1 cellular context compared by ENCODE assay signal in the genomic region with DNA sequence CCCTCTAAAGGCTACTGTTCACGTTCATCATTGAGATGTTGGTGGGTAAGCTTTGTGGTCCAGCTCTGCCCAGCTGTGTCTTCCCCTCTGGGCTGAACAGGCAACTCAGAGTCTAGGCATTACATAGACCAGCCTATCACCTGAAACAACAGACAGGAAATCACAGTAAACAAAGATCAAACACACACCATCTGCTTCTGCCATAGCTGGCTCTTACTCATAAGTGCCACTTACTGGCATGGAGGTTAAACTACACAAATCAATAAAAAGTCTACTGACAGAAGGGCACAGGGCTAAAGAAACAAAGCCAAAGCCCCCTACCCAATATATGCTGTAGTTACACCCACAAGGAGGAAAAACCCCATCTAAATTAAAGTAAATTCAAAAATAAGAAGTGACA.
TF ChIP-seq lines count a peak whose summit lies in the region.

No MANE protein-coding gene starts in this region.

TF ChIP-seq in H1, 55 proteins besides CTCF, POLR2A, EP300 and RAD21:
- no peak for TF ChIP-seq SUZ12 (IDR thresholded peaks at IDR 0.05; ENCODE audit: low read length)
- no peak for TF ChIP-seq BACH1 (IDR thresholded peaks at IDR 0.05; ENCODE audit: low read length)
- no peak for TF ChIP-seq RFX5 (IDR thresholded peaks at IDR 0.05; ENCODE audit: borderline replicate concordance, low read depth, low read length)
- TF ChIP-seq, protein P1, sequence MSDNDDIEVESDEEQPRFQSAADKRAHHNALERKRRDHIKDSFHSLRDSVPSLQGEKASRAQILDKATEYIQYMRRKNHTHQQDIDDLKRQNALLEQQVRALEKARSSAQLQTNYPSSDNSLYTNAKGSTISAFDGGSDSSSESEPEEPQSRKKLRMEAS (IDR thresholded peaks at IDR 0.05): no peak
- TF ChIP-seq JUN (IDR thresholded peaks at IDR 0.05; ENCODE audit: low read depth, low read length): no peak
- TF ChIP-seq ASH2L (IDR thresholded peaks at IDR 0.05; ENCODE audit: low read length): no peak
- TF ChIP-seq CTBP2 (IDR thresholded peaks at IDR 0.05; ENCODE audit: borderline replicate concordance, insufficient read depth, insufficient read length, low read length): no peak
- no peak for TF ChIP-seq CBX5 (IDR thresholded peaks at IDR 0.05; ENCODE audit: low read depth, low read length)
- TF ChIP-seq POLR2AphosphoS5 (IDR thresholded peaks at IDR 0.05; ENCODE audit: low read depth, low read length): no peak
- no peak for TF ChIP-seq EZH2 (IDR thresholded peaks at IDR 0.05; ENCODE audit: low read depth, low read length, severe bottlenecking)
- TF ChIP-seq SIX5 (IDR thresholded peaks at IDR 0.05; ENCODE audit: low read depth, low read length): no peak
- no peak for TF ChIP-seq RNF2 (IDR thresholded peaks at IDR 0.05; ENCODE audit: borderline replicate concordance, low read depth, low read length, missing control alignments, poor library complexity, severe bottlenecking)
- TF ChIP-seq KDM1A (IDR thresholded peaks at IDR 0.05; ENCODE audit: borderline replicate concordance, low read length): no peak
- TF ChIP-seq, protein P2, sequence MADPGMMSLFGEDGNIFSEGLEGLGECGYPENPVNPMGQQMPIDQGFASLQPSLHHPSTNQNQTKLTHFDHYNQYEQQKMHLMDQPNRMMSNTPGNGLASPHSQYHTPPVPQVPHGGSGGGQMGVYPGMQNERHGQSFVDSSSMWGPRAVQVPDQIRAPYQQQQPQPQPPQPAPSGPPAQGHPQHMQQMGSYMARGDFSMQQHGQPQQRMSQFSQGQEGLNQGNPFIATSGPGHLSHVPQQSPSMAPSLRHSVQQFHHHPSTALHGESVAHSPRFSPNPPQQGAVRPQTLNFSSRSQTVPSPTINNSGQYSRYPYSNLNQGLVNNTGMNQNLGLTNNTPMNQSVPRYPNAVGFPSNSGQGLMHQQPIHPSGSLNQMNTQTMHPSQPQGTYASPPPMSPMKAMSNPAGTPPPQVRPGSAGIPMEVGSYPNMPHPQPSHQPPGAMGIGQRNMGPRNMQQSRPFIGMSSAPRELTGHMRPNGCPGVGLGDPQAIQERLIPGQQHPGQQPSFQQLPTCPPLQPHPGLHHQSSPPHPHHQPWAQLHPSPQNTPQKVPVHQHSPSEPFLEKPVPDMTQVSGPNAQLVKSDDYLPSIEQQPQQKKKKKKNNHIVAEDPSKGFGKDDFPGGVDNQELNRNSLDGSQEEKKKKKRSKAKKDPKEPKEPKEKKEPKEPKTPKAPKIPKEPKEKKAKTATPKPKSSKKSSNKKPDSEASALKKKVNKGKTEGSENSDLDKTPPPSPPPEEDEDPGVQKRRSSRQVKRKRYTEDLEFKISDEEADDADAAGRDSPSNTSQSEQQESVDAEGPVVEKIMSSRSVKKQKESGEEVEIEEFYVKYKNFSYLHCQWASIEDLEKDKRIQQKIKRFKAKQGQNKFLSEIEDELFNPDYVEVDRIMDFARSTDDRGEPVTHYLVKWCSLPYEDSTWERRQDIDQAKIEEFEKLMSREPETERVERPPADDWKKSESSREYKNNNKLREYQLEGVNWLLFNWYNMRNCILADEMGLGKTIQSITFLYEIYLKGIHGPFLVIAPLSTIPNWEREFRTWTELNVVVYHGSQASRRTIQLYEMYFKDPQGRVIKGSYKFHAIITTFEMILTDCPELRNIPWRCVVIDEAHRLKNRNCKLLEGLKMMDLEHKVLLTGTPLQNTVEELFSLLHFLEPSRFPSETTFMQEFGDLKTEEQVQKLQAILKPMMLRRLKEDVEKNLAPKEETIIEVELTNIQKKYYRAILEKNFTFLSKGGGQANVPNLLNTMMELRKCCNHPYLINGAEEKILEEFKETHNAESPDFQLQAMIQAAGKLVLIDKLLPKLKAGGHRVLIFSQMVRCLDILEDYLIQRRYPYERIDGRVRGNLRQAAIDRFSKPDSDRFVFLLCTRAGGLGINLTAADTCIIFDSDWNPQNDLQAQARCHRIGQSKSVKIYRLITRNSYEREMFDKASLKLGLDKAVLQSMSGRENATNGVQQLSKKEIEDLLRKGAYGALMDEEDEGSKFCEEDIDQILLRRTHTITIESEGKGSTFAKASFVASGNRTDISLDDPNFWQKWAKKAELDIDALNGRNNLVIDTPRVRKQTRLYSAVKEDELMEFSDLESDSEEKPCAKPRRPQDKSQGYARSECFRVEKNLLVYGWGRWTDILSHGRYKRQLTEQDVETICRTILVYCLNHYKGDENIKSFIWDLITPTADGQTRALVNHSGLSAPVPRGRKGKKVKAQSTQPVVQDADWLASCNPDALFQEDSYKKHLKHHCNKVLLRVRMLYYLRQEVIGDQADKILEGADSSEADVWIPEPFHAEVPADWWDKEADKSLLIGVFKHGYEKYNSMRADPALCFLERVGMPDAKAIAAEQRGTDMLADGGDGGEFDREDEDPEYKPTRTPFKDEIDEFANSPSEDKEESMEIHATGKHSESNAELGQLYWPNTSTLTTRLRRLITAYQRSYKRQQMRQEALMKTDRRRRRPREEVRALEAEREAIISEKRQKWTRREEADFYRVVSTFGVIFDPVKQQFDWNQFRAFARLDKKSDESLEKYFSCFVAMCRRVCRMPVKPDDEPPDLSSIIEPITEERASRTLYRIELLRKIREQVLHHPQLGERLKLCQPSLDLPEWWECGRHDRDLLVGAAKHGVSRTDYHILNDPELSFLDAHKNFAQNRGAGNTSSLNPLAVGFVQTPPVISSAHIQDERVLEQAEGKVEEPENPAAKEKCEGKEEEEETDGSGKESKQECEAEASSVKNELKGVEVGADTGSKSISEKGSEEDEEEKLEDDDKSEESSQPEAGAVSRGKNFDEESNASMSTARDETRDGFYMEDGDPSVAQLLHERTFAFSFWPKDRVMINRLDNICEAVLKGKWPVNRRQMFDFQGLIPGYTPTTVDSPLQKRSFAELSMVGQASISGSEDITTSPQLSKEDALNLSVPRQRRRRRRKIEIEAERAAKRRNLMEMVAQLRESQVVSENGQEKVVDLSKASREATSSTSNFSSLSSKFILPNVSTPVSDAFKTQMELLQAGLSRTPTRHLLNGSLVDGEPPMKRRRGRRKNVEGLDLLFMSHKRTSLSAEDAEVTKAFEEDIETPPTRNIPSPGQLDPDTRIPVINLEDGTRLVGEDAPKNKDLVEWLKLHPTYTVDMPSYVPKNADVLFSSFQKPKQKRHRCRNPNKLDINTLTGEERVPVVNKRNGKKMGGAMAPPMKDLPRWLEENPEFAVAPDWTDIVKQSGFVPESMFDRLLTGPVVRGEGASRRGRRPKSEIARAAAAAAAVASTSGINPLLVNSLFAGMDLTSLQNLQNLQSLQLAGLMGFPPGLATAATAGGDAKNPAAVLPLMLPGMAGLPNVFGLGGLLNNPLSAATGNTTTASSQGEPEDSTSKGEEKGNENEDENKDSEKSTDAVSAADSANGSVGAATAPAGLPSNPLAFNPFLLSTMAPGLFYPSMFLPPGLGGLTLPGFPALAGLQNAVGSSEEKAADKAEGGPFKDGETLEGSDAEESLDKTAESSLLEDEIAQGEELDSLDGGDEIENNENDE (IDR thresholded peaks at IDR 0.05; ENCODE audit: insufficient replicate concordance, low read length): no peak
- no peak for TF ChIP-seq BCL11A (IDR thresholded peaks at IDR 0.05; ENCODE audit: low read depth in 2 of 2, low read length in 2 of 2)
- TF ChIP-seq CEBPB (IDR thresholded peaks at IDR 0.05; ENCODE audit: low read depth, low read length): no peak
